In genomic region chr1:223036479-223036845, GRCh38 we compare ENCODE assay signal across 19 cellular contexts.
DNase-seq lines count a peak whose midpoint lies in the region; ATAC-seq and TF ChIP-seq lines count a peak whose summit lies in the region.
"Had no signal": no experiment of that assay in that cellular context is flagged by ENCODE, and none has a peak within 500 bp of the region (broad histone marks: within the 10 kb centered on the region; RNA-seq: fewer than 3 reads in every experiment).

No MANE protein-coding gene starts in this region.

- CTCF ChIA-PET in HEK293 (lab: Yijun Ruan, JAX) (no interaction called here), T-cell (lab: Charles Lee) (no interaction called here)

- no peak overlapping the region for H3K4me3 ChIP-seq in HEK293 (ENCODE audit: low read depth, low read length)
- H3K4me3 ChIP-seq in endodermal cell (ENCODE audit: low read length), result no peak overlapping the region
- H3K4me3 ChIP-seq: BLaER1 treated with 17β-estradiol and CSF1 and Interleukin-3, amounts not matched to agents 10 nM and 100 nM; GM12878 had no signal

- H3K4me3 Mint-ChIP-seq in endodermal cell, result no peak overlapping the region
- no peak overlapping the region for H3K4me3 Mint-ChIP-seq in osteocyte (ENCODE audit: unreplicated experiment)
- H3K4me3 Mint-ChIP-seq in T-cell, result no peak overlapping the region
- H3K4me3 Mint-ChIP-seq: B cell; CD8-positive, alpha-beta T cell; H9 had no signal

- H3K9ac ChIP-seq in endodermal cell (ENCODE audit: extremely low read depth, low read length, poor library complexity, severe bottlenecking), result no peak overlapping the region
- H3K9ac ChIP-seq: BLaER1 treated with 17β-estradiol and CSF1 and Interleukin-3, amounts not matched to agents 10 nM and 100 nM had no signal

- ATAC-seq in T-cell (replicated peaks in 1 of 4) (no peak), HG03442 (IDR thresholded peaks at IDR 0.05; ENCODE audit: unreplicated experiment) (no peak), HG02981 (IDR thresholded peaks at IDR 0.05; ENCODE audit: unreplicated experiment) (no peak)
- ATAC-seq: CD8-positive, alpha-beta T cell; GM12878 had no signal

- no peaks in the 10 kb centered on the region for H3K36me3 ChIP-seq in HEK293 (ENCODE audit: control insufficient read depth in 2 of 2, insufficient read depth in 1 of 2, low read length in 2 of 2)
- H3K36me3 ChIP-seq in endodermal cell (ENCODE audit: control insufficient read depth, insufficient read depth, low read length), result peaks cover 39% of the 10 kb centered on the region
- H3K36me3 ChIP-seq: BLaER1 treated with 17β-estradiol and CSF1 and Interleukin-3, amounts not matched to agents 10 nM and 100 nM had no signal

- WGBS in endodermal cell (ENCODE audit: insufficient coverage in 1 of 2, insufficient read length in 1 of 2), 2 experiments, result 87 to 96% methylated on average over 4 to 6 of the region's 6 CpGs

- no peak for TF ChIP-seq CTCF in HEK293 (tag by site-specific recombination; IDR thresholded peaks at IDR 0.05)
- TF ChIP-seq CTCF in endodermal cell (conservative IDR thresholded peaks at IDR 0.05), result no peak
- TF ChIP-seq CTCF in osteocyte (IDR thresholded peaks at IDR 0.05), result no peak

- H3K36me3 Mint-ChIP-seq in endodermal cell (ENCODE audit: low read depth) (peaks cover 25% of the 10 kb centered on the region), osteocyte (ENCODE audit: unreplicated experiment) (no peaks in the 10 kb centered on the region), T-cell (no peaks in the 10 kb centered on the region)
- H3K36me3 Mint-ChIP-seq: CD8-positive, alpha-beta T cell; IgD-negative memory B cell had no signal

- H3K27ac ChIP-seq in HEK293 (ENCODE audit: extremely low read depth, low read depth, low read length) (no peak overlapping the region), endodermal cell (ENCODE audit: low read depth, low read length) (no peak overlapping the region)
- H3K27ac ChIP-seq: BLaER1 treated with 17β-estradiol and CSF1 and Interleukin-3, amounts not matched to agents 10 nM and 100 nM had no signal

- H3K4me1 Mint-ChIP-seq in endodermal cell (peaks cover 63% of the 10 kb centered on the region), osteocyte (ENCODE audit: unreplicated experiment) (no peaks in the 10 kb centered on the region), T-cell (no peaks in the 10 kb centered on the region)
- H3K4me1 Mint-ChIP-seq: B cell had no signal

- H3K9me3 Mint-ChIP-seq in endodermal cell, result no peaks in the 10 kb centered on the region
- no peaks in the 10 kb centered on the region for H3K9me3 Mint-ChIP-seq in osteocyte (ENCODE audit: unreplicated experiment)
- H3K9me3 Mint-ChIP-seq in T-cell, result no peaks in the 10 kb centered on the region
- H3K9me3 Mint-ChIP-seq: CD8-positive, alpha-beta T cell; H9 had no signal

- H3K9me3 ChIP-seq in HEK293 (ENCODE audit: control insufficient read depth, insufficient read depth, low read depth, low read length), result no peaks in the 10 kb centered on the region
- no peaks in the 10 kb centered on the region for H3K9me3 ChIP-seq in endodermal cell (ENCODE audit: control insufficient read depth, low read length)
- H3K9me3 ChIP-seq: BLaER1 treated with 17β-estradiol and CSF1 and Interleukin-3, amounts not matched to agents 10 nM and 100 nM had no signal

- POLR2A ChIA-PET in HEK293 (lab: Yijun Ruan, JAX), result no interaction called here
- POLR2A ChIA-PET in T-cell (lab: Charles Lee), result no interaction called here

- H3K27ac Mint-ChIP-seq in endodermal cell (no peak overlapping the region), osteocyte (ENCODE audit: unreplicated experiment) (no peak overlapping the region), T-cell (no peak overlapping the region)
- H3K27ac Mint-ChIP-seq: B cell; CD8-positive, alpha-beta T cell; IgD-negative memory B cell had no signal

- DNase-seq in NCI-H69 (lab: John Stamatoyannopoulos, UW) (peak; percentile 43), endodermal cell (peak; percentile 24), osteocyte (ENCODE audit: extremely low spot score, unreplicated experiment) (peak; percentile 68), T-cell (no peak)
- DNase-seq in activated naive CD4-positive, alpha-beta T cell treated with Interleukin-2 at 50 U/mL for 16 hours, result no peak
- DNase-seq: 8988T; Calu3; CD8-positive, alpha-beta T cell; DND-41; EL; GOT3; H9 had no signal

- H3K27me3 ChIP-seq in endodermal cell (ENCODE audit: control insufficient read depth, insufficient read depth, low read length, poor library complexity, severe bottlenecking), result no peaks in the 10 kb centered on the region
- H3K27me3 ChIP-seq: BLaER1 treated with 17β-estradiol and CSF1 and Interleukin-3, amounts not matched to agents 10 nM and 100 nM had no signal

- no peaks in the 10 kb centered on the region for H3K4me1 ChIP-seq in HEK293 (ENCODE audit: control insufficient read depth, insufficient read depth, low read length)
- H3K4me1 ChIP-seq in endodermal cell (ENCODE audit: control insufficient read depth, insufficient read depth, low read length), result peaks cover 16% of the 10 kb centered on the region

- H3K27me3 Mint-ChIP-seq in endodermal cell (ENCODE audit: insufficient read depth) (no peaks in the 10 kb centered on the region), osteocyte (ENCODE audit: unreplicated experiment) (peaks cover 14% of the 10 kb centered on the region), T-cell (peaks cover 11 to 21% of the 10 kb centered on the region in 2 donors)

TF ChIP-seq in HEK293, 187 proteins besides CTCF, POLR2A, EP300 and RAD21:
- TF ChIP-seq, protein P1, sequence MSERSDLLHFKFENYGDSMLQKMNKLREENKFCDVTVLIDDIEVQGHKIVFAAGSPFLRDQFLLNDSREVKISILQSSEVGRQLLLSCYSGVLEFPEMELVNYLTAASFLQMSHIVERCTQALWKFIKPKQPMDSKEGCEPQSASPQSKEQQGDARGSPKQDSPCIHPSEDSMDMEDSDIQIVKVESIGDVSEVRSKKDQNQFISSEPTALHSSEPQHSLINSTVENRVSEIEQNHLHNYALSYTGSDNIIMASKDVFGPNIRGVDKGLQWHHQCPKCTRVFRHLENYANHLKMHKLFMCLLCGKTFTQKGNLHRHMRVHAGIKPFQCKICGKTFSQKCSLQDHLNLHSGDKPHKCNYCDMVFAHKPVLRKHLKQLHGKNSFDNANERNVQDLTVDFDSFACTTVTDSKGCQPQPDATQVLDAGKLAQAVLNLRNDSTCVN (tag by site-specific recombination; optimal IDR thresholded peaks at IDR 0.05), result no peak
- TF ChIP-seq SP7 (tag by site-specific recombination; IDR thresholded peaks at IDR 0.05) (peak; percentile 26; the same call in 1 of the 2 replicates), ZNF639 (tag by site-specific recombination; IDR thresholded peaks at IDR 0.05) (no peak)

Comparison
In these comparisons a context has a peak if more than half of its experiments do, and no peak if none do; other contexts are left out.
1. DNase-seq: peak in NCI-H69 (single experiment), endodermal cell (single experiment) and osteocyte (single experiment); none in T-cell (0 of 34) and activated naive CD4-positive, alpha-beta T cell treated with Interleukin-2 at 50 U/mL for 16 hours (single experiment).